Comparison of ENCODE assay signal across 8 cellular contexts in genomic region chr10:96719850-96720421, GRCh38. TPM values are rescaled to one million over a fixed set of nuclear protein-coding genes. Genes with fewer than 3 reads are reported as not detected.
A peak's percentile ranks its signal among the peaks of the same experiment; 100 is the strongest.
DNase-seq lines count a peak whose midpoint lies in the region; ATAC-seq and TF ChIP-seq lines count a peak whose summit lies in the region.

No MANE protein-coding gene starts in this region.

- peak; percentile 65 for DNase-seq in LoVo (ENCODE audit: low spot score)
- DNase-seq in activated CD8-positive, alpha-beta T cell treated with anti-CD3 and anti-CD28 coated beads for 36 hours = peak; percentile 85
- DNase-seq in epithelial cell of proximal tubule (ENCODE audit: low read depth) = no peak
- peak; percentile 72 for DNase-seq in natural killer cell
- DNase-seq in stimulated activated naive CD8-positive, alpha-beta T cell treated with anti-CD3 and anti-CD28 coated beads, Interleukin-15, Interleukin-2, amounts not matched to agents 100 U/mL and 50 U/mL, for 24 hours = peak; percentile 82
- DNase-seq in hepatic stellate cell (ENCODE audit: low spot score) = no peak

- H4K20me1 ChIP-seq in DOHH2 (ENCODE audit: control insufficient read depth, insufficient read depth, low read depth, low read length) = peaks cover 3% of the 10 kb centered on the region; the same call in 1 of the 2 replicates

- CTCF ChIA-PET in activated CD8-positive, alpha-beta T cell treated with anti-CD3 and anti-CD28 coated beads for 36 hours (lab: Charles Lee) = interaction anchor here (0.8 kb wide), 1 partner anchor 156 kb away, joined by 4 read pairs; no protein-coding TSS in a partner anchor

- peak overlapping the region; percentile 98 for H3K27ac ChIP-seq in DOHH2 (ENCODE audit: low read depth, low read length)

- H3K79me2 ChIP-seq in DOHH2 (ENCODE audit: control insufficient read depth, low read length) = peaks cover 59% of the 10 kb centered on the region

- no peaks in the 10 kb centered on the region for H3K9me2 ChIP-seq in DOHH2 (replicated peaks; ENCODE audit: control insufficient read depth, low read length)

- TF ChIP-seq CTCF in DOHH2 (IDR thresholded peaks at IDR 0.05; ENCODE audit: low read depth, low read length, poor library complexity, severe bottlenecking) (peak; percentile 82), epithelial cell of proximal tubule (conservative IDR thresholded peaks at IDR 0.05; ENCODE audit: low read depth, low read length) (peak; percentile 73), natural killer cell (IDR thresholded peaks at IDR 0.05) (peak; percentile 71)
- TF ChIP-seq CTCF in activated CD8-positive, alpha-beta T cell treated with anti-CD3 and anti-CD28 coated beads for 36 hours (IDR thresholded peaks at IDR 0.05) = peak; percentile 72

- ATAC-seq in GM21737 (IDR thresholded peaks at IDR 0.05; ENCODE audit: unreplicated experiment) (peak; percentile 42), natural killer cell (peak; percentile 55 to 74 (median 58))
- peak; percentile 81 for ATAC-seq in activated CD8-positive, alpha-beta T cell treated with anti-CD3 and anti-CD28 coated beads for 36 hours
- ATAC-seq in stimulated activated naive CD8-positive, alpha-beta T cell treated with anti-CD3 and anti-CD28 coated beads, Interleukin-15, Interleukin-2, amounts not matched to agents 100 U/mL and 50 U/mL, for 24 hours = peak; percentile 85

- H3K4me2 ChIP-seq in DOHH2 (ENCODE audit: low read length) = peak overlapping the region; percentile 97

- H3K36me3 Mint-ChIP-seq in activated CD8-positive, alpha-beta T cell treated with anti-CD3 and anti-CD28 coated beads for 36 hours (ENCODE audit: low read depth) = no peaks in the 10 kb centered on the region
- no peaks in the 10 kb centered on the region for H3K36me3 Mint-ChIP-seq in natural killer cell

- no peaks in the 10 kb centered on the region for H3K27me3 Mint-ChIP-seq in activated CD8-positive, alpha-beta T cell treated with anti-CD3 and anti-CD28 coated beads for 36 hours
- no peaks in the 10 kb centered on the region for H3K27me3 Mint-ChIP-seq in natural killer cell (ENCODE audit: low read depth in 2 of 2)

- H3K27ac Mint-ChIP-seq in activated CD8-positive, alpha-beta T cell treated with anti-CD3 and anti-CD28 coated beads for 36 hours = peak overlapping the region; percentile 80
- H3K27ac Mint-ChIP-seq in natural killer cell = peak overlapping the region; percentile 97

- H3K27me3 ChIP-seq in DOHH2 (ENCODE audit: control insufficient read depth, low read length) = no peaks in the 10 kb centered on the region

- intact Hi-C loops in activated CD8-positive, alpha-beta T cell treated with anti-CD3 and anti-CD28 coated beads for 36 hours (cut with micrococcal nuclease) = loop anchor here (5.0 kb wide), 1 partner anchor 68 kb away; no protein-coding TSS in a partner anchor
- intact Hi-C loops in natural killer cell (cut with micrococcal nuclease) = loop anchor here (1.0 to 2.0 kb wide), 5 partner anchors 25 to 133 kb away; partner anchors contain the start of gene TM9SF3

- no peaks in the 10 kb centered on the region for H3K9me3 Mint-ChIP-seq in activated CD8-positive, alpha-beta T cell treated with anti-CD3 and anti-CD28 coated beads for 36 hours
- H3K9me3 Mint-ChIP-seq in natural killer cell = no peaks in the 10 kb centered on the region

- H3F3A ChIP-seq in DOHH2 (ENCODE audit: control insufficient read depth, insufficient read depth) = peaks cover 24% of the 10 kb centered on the region

- H3K4me3 Mint-ChIP-seq in activated CD8-positive, alpha-beta T cell treated with anti-CD3 and anti-CD28 coated beads for 36 hours = peak overlapping the region; percentile 81
- H3K4me3 Mint-ChIP-seq in natural killer cell = peak overlapping the region; percentile 99

- peaks cover 74% of the 10 kb centered on the region for H3K4me1 ChIP-seq in DOHH2 (ENCODE audit: control insufficient read depth, low read length)

- peak overlapping the region; percentile 88 for H3K4me3 ChIP-seq in DOHH2 (ENCODE audit: low read length)
- H3K4me3 ChIP-seq in epithelial cell of proximal tubule (ENCODE audit: low read depth, low read length) = peak overlapping the region; percentile 75

- POLR2A ChIA-PET in activated CD8-positive, alpha-beta T cell treated with anti-CD3 and anti-CD28 coated beads for 36 hours (lab: Charles Lee) = interaction anchor here (1.2 kb wide), 1 partner anchor 79 kb away, joined by 3 read pairs; no protein-coding TSS in a partner anchor

- H3K36me3 ChIP-seq in DOHH2 (ENCODE audit: control insufficient read depth, low read length) = peaks cover 46% of the 10 kb centered on the region

- H3K9me3 ChIP-seq in DOHH2 (ENCODE audit: control insufficient read depth, insufficient read depth, low read length) = no peaks in the 10 kb centered on the region

- H3K4me1 Mint-ChIP-seq in activated CD8-positive, alpha-beta T cell treated with anti-CD3 and anti-CD28 coated beads for 36 hours (ENCODE audit: low read depth) = peaks cover 24% of the 10 kb centered on the region
- peaks cover 61 to 62% of the 10 kb centered on the region in 2 donors for H3K4me1 Mint-ChIP-seq in natural killer cell

RNA-seq across cellular contexts. Expression of gene PIK3AP1, which starts 0.4 kb away (rescaled TPM):
- 1 to 10 TPM; 4.1 to 4.7 TPM for total RNA-seq in activated CD8-positive, alpha-beta T cell treated with anti-CD3 and anti-CD28 coated beads for 36 hours
- total RNA-seq in epithelial cell of proximal tubule = 4.1 and 4.2 TPM in 2 replicates
- total RNA-seq in natural killer cell = 100 to 1,000 TPM in 1 of 3 donors, 10 to 100 TPM in 2; 95.3 to 137 (median 97.1) TPM

Comparison
In these comparisons a context has a peak if more than half of its experiments do, and no peak if none do; other contexts are left out.
1. DNase-seq: peak in LoVo (single experiment), activated CD8-positive, alpha-beta T cell treated with anti-CD3 and anti-CD28 coated beads for 36 hours (single experiment), natural killer cell (single experiment) and stimulated activated naive CD8-positive, alpha-beta T cell treated with anti-CD3 and anti-CD28 coated beads, Interleukin-15, Interleukin-2, amounts not matched to agents 100 U/mL and 50 U/mL, for 24 hours (single experiment); none in epithelial cell of proximal tubule (single experiment) and hepatic stellate cell (single experiment).
2. RNA of gene PIK3AP1, which starts 0.4 kb away (total RNA-seq): 95.3 to 137 TPM in natural killer cell; 4.1 to 4.7 TPM in activated CD8-positive, alpha-beta T cell treated with anti-CD3 and anti-CD28 coated beads for 36 hours and 4.1 to 4.2 TPM in epithelial cell of proximal tubule; every median in the first group is over 10 times any median in the second.
3. Peak in every context shown above with its lines, with median percentiles within 50 percentile points of each other: CTCF ChIP-seq and ATAC-seq.